ENCODE assay signal across 38 cellular contexts in the genomic region with DNA sequence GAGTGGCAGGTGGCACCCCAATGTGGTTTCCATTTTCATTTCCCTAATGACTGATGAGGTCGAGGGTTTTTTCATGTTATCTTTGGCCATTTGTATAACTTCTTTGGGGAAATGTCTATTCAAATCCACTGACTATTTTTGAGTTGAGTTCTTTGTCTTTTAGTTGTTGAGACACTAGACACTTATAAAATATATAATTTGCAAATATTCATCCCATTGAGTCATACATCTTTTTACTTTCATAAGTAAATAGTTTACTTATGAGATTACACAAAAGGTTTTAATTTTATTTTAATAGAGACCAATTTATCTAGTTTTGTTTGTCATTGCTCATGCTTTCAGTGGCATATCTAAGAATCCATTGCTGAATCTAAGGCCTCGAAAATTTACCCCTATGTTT. TPM values are rescaled to one million over a fixed set of nuclear protein-coding genes. Genes with fewer than 3 reads are reported as not detected.
"Had no signal": no experiment of that assay in that cellular context is flagged by ENCODE, and none has a peak within 500 bp of the region (broad histone marks: within the 10 kb centered on the region; RNA-seq: fewer than 3 reads in every experiment).

No MANE protein-coding gene starts in this region.

- H3K27ac Mint-ChIP-seq: activated CD4-positive, alpha-beta memory T cell treated with anti-CD3 and anti-CD28 coated beads, Interleukin-2, amount 10 ng/mL, durations not matched to agents 7 days and 5 days; activated CD8-positive, alpha-beta memory T cell treated with anti-CD3 and anti-CD28 coated beads, Interleukin-2, amount 10 ng/mL, durations not matched to agents 7 days and 5 days; activated naive CD4-positive, alpha-beta T cell treated with anti-CD3 and anti-CD28 coated beads, Interleukin-2, amount 50 U/mL, for 24 hours; activated naive CD8-positive, alpha-beta T cell treated with anti-CD3 and anti-CD28 coated beads, Interleukin-2, amount 10 ng/mL, durations not matched to agents 7 days and 5 days; activated T-helper 17 cell treated with anti-CD3 and anti-CD28 coated beads, Interleukin-2, amount 50 U/mL, for 72 hours had no signal

- H3K36me3 ChIP-seq: adrenal gland, breast epithelium, Peyer's patch, SJSA1, WERI-Rb-1 had no signal

- H3K27me3 Mint-ChIP-seq: activated naive CD4-positive, alpha-beta T cell treated with anti-CD3 and anti-CD28 coated beads, Interleukin-2, amount 50 U/mL, for 24 hours; activated naive CD8-positive, alpha-beta T cell treated with anti-CD3 and anti-CD28 coated beads, Interleukin-2, amount 10 ng/mL, durations not matched to agents 7 days and 5 days had no signal

- H3K4me3 Mint-ChIP-seq: activated CD4-positive, alpha-beta memory T cell treated with anti-CD3 and anti-CD28 coated beads, Interleukin-2, amount 10 ng/mL, durations not matched to agents 7 days and 5 days; activated CD8-positive, alpha-beta memory T cell treated with anti-CD3 and anti-CD28 coated beads, Interleukin-2, amount 10 ng/mL, durations not matched to agents 7 days and 5 days; activated naive CD4-positive, alpha-beta T cell treated with anti-CD3 and anti-CD28 coated beads, Interleukin-2, amount 50 U/mL, for 24 hours; activated naive CD8-positive, alpha-beta T cell treated with anti-CD3 and anti-CD28 coated beads, Interleukin-2, amount 10 ng/mL, durations not matched to agents 7 days and 5 days; activated T-helper 17 cell treated with anti-CD3 and anti-CD28 coated beads, Interleukin-2, amount 50 U/mL, for 72 hours had no signal

- H3K4me3 ChIP-seq: adrenal gland, body of pancreas, breast epithelium, Peyer's patch, SJSA1 had no signal

- H3K27ac ChIP-seq: adrenal gland, body of pancreas, Peyer's patch, SJSA1, WERI-Rb-1 had no signal

- H3K27me3 ChIP-seq: adrenal gland, body of pancreas, breast epithelium, Peyer's patch, SJSA1 had no signal

- ATAC-seq: activated CD8-positive, alpha-beta memory T cell treated with anti-CD3 and anti-CD28 coated beads, Interleukin-2, amount 10 ng/mL, durations not matched to agents 7 days and 5 days; activated T-helper 17 cell treated with anti-CD3 and anti-CD28 coated beads, Interleukin-2, amount 50 U/mL, for 72 hours; body of pancreas; PC-3 had no signal

- DNase-seq: activated CD4-positive, alpha-beta memory T cell treated with anti-CD3 and anti-CD28 coated beads, Interleukin-2, amount 10 ng/mL, durations not matched to agents 7 days and 5 days; activated CD4-positive, alpha-beta T cell treated with anti-CD3 and anti-CD28 coated beads for 1 hour; activated CD4-positive, alpha-beta T cell treated with anti-CD3 and anti-CD28 coated beads for 48 hours; activated CD4-positive, CD25-positive, alpha-beta regulatory T cell; activated CD8-positive, alpha-beta memory T cell treated with anti-CD3 and anti-CD28 coated beads for 24 hours; activated CD8-positive, alpha-beta memory T cell treated with anti-CD3 and anti-CD28 coated beads, Interleukin-2, amount 10 ng/mL, durations not matched to agents 7 days and 5 days; activated CD8-positive, alpha-beta memory T cell treated with anti-CD3 and anti-CD28 coated beads, Interleukin-2, amount 50 U/mL, for 48 hours; activated effector memory CD4-positive, alpha-beta T cell treated with anti-CD3 and anti-CD28 coated beads, Interleukin-2, amount 50 U/mL, for 16 hours; activated naive CD4-positive, alpha-beta T cell; activated naive CD8-positive, alpha-beta T cell treated with anti-CD3 and anti-CD28 coated beads, Interleukin-2, amount 10 ng/mL, durations not matched to agents 7 days and 5 days; activated T-cell treated with anti-CD3 and anti-CD28 coated beads, Interleukin-2, amount 50 U/mL, for 48 hours; adrenal gland; body of pancreas; cerebellar nuclear complex; NCI-H1105; NCI-H1417 treated with DMSO at 0.1 percent for 48 hours; NCI-H187 treated with DMSO at 0.1 percent for 48 hours; NCI-H2081; NCI-H2171 treated with DMSO at 0.1 percent for 48 hours; NCI-H2227 treated with DMSO at 0.1 percent for 48 hours; NCI-H446; NCI-H510A treated with DMSO at 0.1 percent for 48 hours; NCI-H526 treated with DMSO at 0.1 percent for 48 hours; NCI-H82; PC-3; Peyer's patch; RPMI8226; SHP77 treated with DMSO at 0.1 percent for 48 hours; SW 1271; T-helper 1 cell; T-helper 2 cell; T-helper 9 cell; WERI-Rb-1 had no signal

- H3K4me1 ChIP-seq: adrenal gland, body of pancreas, breast epithelium, Peyer's patch, SJSA1 had no signal

- H3K4me1 Mint-ChIP-seq: activated T-helper 17 cell treated with anti-CD3 and anti-CD28 coated beads, Interleukin-2, amount 50 U/mL, for 72 hours had no signal

RNA-seq across cellular contexts. Expression of a gene that starts 49.5 kb away (rescaled TPM):
- total RNA-seq: activated CD4-positive, alpha-beta memory T cell treated with anti-CD3 and anti-CD28 coated beads, Interleukin-2, amount 10 ng/mL, durations not matched to agents 7 days and 5 days; activated CD8-positive, alpha-beta memory T cell treated with anti-CD3 and anti-CD28 coated beads, Interleukin-2, amount 10 ng/mL, durations not matched to agents 7 days and 5 days; activated naive CD8-positive, alpha-beta T cell treated with anti-CD3 and anti-CD28 coated beads, Interleukin-2, amount 10 ng/mL, durations not matched to agents 7 days and 5 days; activated T-helper 17 cell treated with anti-CD3 and anti-CD28 coated beads, Interleukin-2, amount 50 U/mL, for 72 hours; MCF 10A; PC-3; SJSA1 had no signal
